Comparison of ENCODE assay signal across 8 cellular contexts in genomic region chr15:75928680-75929608, GRCh38. TPM values are rescaled to one million over a fixed set of nuclear protein-coding genes. Genes with fewer than 3 reads are reported as not detected.
DNase-seq lines count a peak whose midpoint lies in the region; ATAC-seq and TF ChIP-seq lines count a peak whose summit lies in the region.
"Had no signal": no experiment of that assay in that cellular context is flagged by ENCODE, and none has a peak within 500 bp of the region (broad histone marks: within the 10 kb centered on the region; RNA-seq: fewer than 3 reads in every experiment).

No MANE protein-coding gene starts in this region.

- in situ Hi-C loops in KBM-7 (cut with MboI; ENCODE audit: low pct_unique_long_range_greater_than_20kb, low sequenced_read_pairs): loop anchor here (10.0 kb wide), 1 partner anchor 204 kb away; a partner anchor contains a TSS
- in situ Hi-C loops in astrocyte of the spinal cord (cut with HindIII; ENCODE audit: low sequenced_read_pairs): no loop called here

- no peak for TF ChIP-seq RAD21 in neural cell (conservative IDR thresholded peaks at IDR 0.05)

- H4K20me1 ChIP-seq in neural cell (ENCODE audit: insufficient read depth): no peaks in the 10 kb centered on the region

- H3K4me3 ChIP-seq in astrocyte of the spinal cord (ENCODE audit: low read depth, low read length) (no peak overlapping the region), neural cell (ENCODE audit: low read length) (no peak overlapping the region)
- H3K4me3 ChIP-seq: skin epidermis had no signal

- no peak overlapping the region for H2AFZ ChIP-seq in neural cell (ENCODE audit: low read depth, low read length)

- TF ChIP-seq CTCF in astrocyte of the spinal cord (IDR thresholded peaks at IDR 0.05; ENCODE audit: low read depth, low read length) (peak; percentile 62), neural cell (IDR thresholded peaks at IDR 0.05; ENCODE audit: poor library complexity, severe bottlenecking) (peak; percentile 32)

- no peak for TF ChIP-seq EP300 in neural cell (conservative IDR thresholded peaks at IDR 0.05; ENCODE audit: poor library complexity, severe bottlenecking)

- no peaks in the 10 kb centered on the region for H3K9me2 ChIP-seq in neural cell (ENCODE audit: insufficient read depth, low read length)

- no peak overlapping the region for H3K9ac ChIP-seq in neural cell (ENCODE audit: low read length)

- no peak overlapping the region for H3K27ac ChIP-seq in neural cell (ENCODE audit: low read length)
- H3K27ac ChIP-seq: skin epidermis had no signal

- no peaks in the 10 kb centered on the region for H3K9me3 ChIP-seq in neural cell (ENCODE audit: low read length)

- H3K79me2 ChIP-seq in neural cell (replicated peaks; ENCODE audit: insufficient read depth, low read length): peaks cover 3% of the 10 kb centered on the region

- DNase-seq in GM03348 (ENCODE audit: low spot score): peak; percentile 16
- DNase-seq in KBM-7: peak; percentile 68
- DNase-seq in astrocyte of the spinal cord (ENCODE audit: low read depth, low spot score): peak; percentile 38
- no peak for DNase-seq in NK-92 treated with Interleukin-12 subunit alpha and Interleukin-12 subunit beta, amount 100 ng/mL, for 24 hours (lab: John Stamatoyannopoulos, UW)

- no peaks in the 10 kb centered on the region for H3F3A ChIP-seq in neural cell (ENCODE audit: insufficient read depth, low read length, poor library complexity, severe bottlenecking)

- no peaks in the 10 kb centered on the region for H3K27me3 ChIP-seq in neural cell (ENCODE audit: insufficient read depth, low read depth, low read length)

- peaks cover 14% of the 10 kb centered on the region for H3K36me3 ChIP-seq in neural cell (ENCODE audit: insufficient read depth, low read length)

- no peak overlapping the region for H3K4me2 ChIP-seq in neural cell (ENCODE audit: low read length)

- ATAC-seq in GM18861 (IDR thresholded peaks at IDR 0.05; ENCODE audit: unreplicated experiment): no peak
- no peak for ATAC-seq in HG02678 (IDR thresholded peaks at IDR 0.05; ENCODE audit: unreplicated experiment)

TF ChIP-seq in neural cell, 6 proteins besides CTCF, POLR2A, EP300 and RAD21:
- TF ChIP-seq MXI1 (conservative IDR thresholded peaks at IDR 0.05; ENCODE audit: poor library complexity, severe bottlenecking) (no peak), TAF1 (IDR thresholded peaks at IDR 0.05; ENCODE audit: low read depth) (no peak), POLR2AphosphoS5 (IDR thresholded peaks at IDR 0.05) (no peak), EZH2 (IDR thresholded peaks at IDR 0.05; ENCODE audit: borderline replicate concordance, insufficient read depth, low read length, poor library complexity, severe bottlenecking) (no peak), SMC3 (conservative IDR thresholded peaks at IDR 0.05; ENCODE audit: poor library complexity) (no peak)

RNA-seq across cellular contexts. Expression of gene FBXO22, which starts 25.3 kb away (rescaled TPM):
- 44.2 and 52.3 TPM in 2 replicates for polyA plus RNA-seq in neural cell
- 45.3 and 52.7 TPM in 2 replicates for polyA minus RNA-seq in neural cell
